ENCODE assay signal across 29 cellular contexts in genomic region chr3:51935886-51936755, GRCh38. TPM values are rescaled to one million over a fixed set of nuclear protein-coding genes. Genes with fewer than 3 reads are reported as not detected.
"Had no signal": no experiment of that assay in that cellular context is flagged by ENCODE, and none has a peak within 500 bp of the region (broad histone marks: within the 10 kb centered on the region; RNA-seq: fewer than 3 reads in every experiment).

No MANE protein-coding gene starts in this region.

- H3K27me3 Mint-ChIP-seq: activated CD8-positive, alpha-beta memory T cell treated with anti-CD3 and anti-CD28 coated beads, Interleukin-2, amount 10 ng/mL, durations not matched to agents 7 days and 5 days; activated CD8-positive, alpha-beta T cell treated with anti-CD3 and anti-CD28 coated beads for 36 hours; natural killer cell treated with Interleukin-12 subunit alpha and Interleukin-12 subunit beta and Interleukin-15 and Interleukin-18, amount 100 ng/mL, for 72 hours had no signal

- DNase-seq: activated CD4-positive, alpha-beta T cell treated with anti-CD3 and anti-CD28 coated beads, Interleukin-2, amount 50 U/mL, for 1 hour; activated CD8-positive, alpha-beta memory T cell treated with anti-CD3 and anti-CD28 coated beads, Interleukin-2, amount 10 ng/mL, durations not matched to agents 7 days and 5 days; activated CD8-positive, alpha-beta T cell treated with anti-CD3 and anti-CD28 coated beads for 36 hours; activated effector memory CD4-positive, alpha-beta T cell treated with anti-CD3 and anti-CD28 coated beads, Interleukin-2, amount 50 U/mL, for 16 hours; activated naive CD4-positive, alpha-beta T cell treated with anti-CD3 and anti-CD28 coated beads for 36 hours; amniotic stem cell; brain microvascular endothelial cell; caudate nucleus; endodermal cell; hippocampal formation; lower lobe of right lung; mesenchymal stem cell; mucosa of descending colon; retina; stimulated activated CD4-positive, alpha-beta T cell treated with anti-CD3 and anti-CD28 coated beads, Interleukin-2, amount 100 ng/mL, for 48 hours; stimulated activated naive CD8-positive, alpha-beta T cell treated with anti-CD3 and anti-CD28 coated beads, Interleukin-15, Interleukin-2, amounts not matched to agents 100 U/mL and 50 U/mL, for 24 hours; T-helper 2 cell had no signal

- H3K27ac ChIP-seq: brain microvascular endothelial cell, lower lobe of right lung, ovary, prostate gland had no signal

- ATAC-seq: activated CD8-positive, alpha-beta memory T cell treated with anti-CD3 and anti-CD28 coated beads, Interleukin-2, amount 10 ng/mL, durations not matched to agents 7 days and 5 days; activated CD8-positive, alpha-beta T cell treated with anti-CD3 and anti-CD28 coated beads for 36 hours; esophagus mucosa; lower lobe of right lung; mucosa of descending colon; natural killer cell treated with Interleukin-12 subunit alpha and Interleukin-12 subunit beta and Interleukin-15 and Interleukin-18, amount 100 ng/mL, for 72 hours; stimulated activated naive CD8-positive, alpha-beta T cell treated with anti-CD3 and anti-CD28 coated beads, Interleukin-15, Interleukin-2, amounts not matched to agents 100 U/mL and 50 U/mL, for 24 hours had no signal

- H3K4me3 Mint-ChIP-seq: activated CD8-positive, alpha-beta memory T cell treated with anti-CD3 and anti-CD28 coated beads, Interleukin-2, amount 10 ng/mL, durations not matched to agents 7 days and 5 days; activated CD8-positive, alpha-beta T cell treated with anti-CD3 and anti-CD28 coated beads for 36 hours; activated naive CD4-positive, alpha-beta T cell treated with anti-CD3 and anti-CD28 coated beads for 36 hours; activated T-helper 1 cell treated with anti-CD3 and anti-CD28 coated beads, Interleukin-12 subunit alpha, Interleukin-12 subunit beta, Interleukin-2, Interleukin-4 antibody, amounts not matched to agents 30 ng/mL and 10 ng/mL and 1 ng/mL, durations not matched to agents 14 hours and 24 hours and 36 hours; endodermal cell; natural killer cell treated with Interleukin-12 subunit alpha and Interleukin-12 subunit beta and Interleukin-15 and Interleukin-18, amount 100 ng/mL, for 72 hours had no signal

- H3K4me3 ChIP-seq: lower lobe of right lung, mucosa of descending colon, ovary, prostate gland had no signal

- H3K27me3 ChIP-seq: brain microvascular endothelial cell, ovary had no signal

- H3K9me3 ChIP-seq: lower lobe of right lung, mucosa of descending colon, ovary, prostate gland had no signal

- H3K36me3 Mint-ChIP-seq: natural killer cell treated with Interleukin-12 subunit alpha and Interleukin-12 subunit beta and Interleukin-15 and Interleukin-18, amount 100 ng/mL, for 72 hours had no signal

- H3K36me3 ChIP-seq: ovary had no signal

- H3K27ac Mint-ChIP-seq: activated CD8-positive, alpha-beta memory T cell treated with anti-CD3 and anti-CD28 coated beads, Interleukin-2, amount 10 ng/mL, durations not matched to agents 7 days and 5 days; activated CD8-positive, alpha-beta T cell treated with anti-CD3 and anti-CD28 coated beads for 36 hours; activated naive CD4-positive, alpha-beta T cell treated with anti-CD3 and anti-CD28 coated beads for 36 hours; activated T-helper 1 cell treated with anti-CD3 and anti-CD28 coated beads, Interleukin-12 subunit alpha, Interleukin-12 subunit beta, Interleukin-2, Interleukin-4 antibody, amounts not matched to agents 30 ng/mL and 10 ng/mL and 1 ng/mL, durations not matched to agents 14 hours and 24 hours and 36 hours; endodermal cell; natural killer cell treated with Interleukin-12 subunit alpha and Interleukin-12 subunit beta and Interleukin-15 and Interleukin-18, amount 100 ng/mL, for 72 hours had no signal

- H3K9me3 Mint-ChIP-seq: activated CD8-positive, alpha-beta T cell treated with anti-CD3 and anti-CD28 coated beads for 36 hours; activated naive CD4-positive, alpha-beta T cell treated with anti-CD3 and anti-CD28 coated beads for 36 hours; activated T-helper 1 cell treated with anti-CD3 and anti-CD28 coated beads, Interleukin-12 subunit alpha, Interleukin-12 subunit beta, Interleukin-2, Interleukin-4 antibody, amounts not matched to agents 30 ng/mL and 10 ng/mL and 1 ng/mL, durations not matched to agents 14 hours and 24 hours and 36 hours; endodermal cell; natural killer cell treated with Interleukin-12 subunit alpha and Interleukin-12 subunit beta and Interleukin-15 and Interleukin-18, amount 100 ng/mL, for 72 hours had no signal

RNA-seq across cellular contexts. Expression of gene GPR62, which starts 19.1 kb away (rescaled TPM):
- total RNA-seq: activated CD8-positive, alpha-beta memory T cell treated with anti-CD3 and anti-CD28 coated beads, Interleukin-2, amount 10 ng/mL, durations not matched to agents 7 days and 5 days; activated CD8-positive, alpha-beta T cell treated with anti-CD3 and anti-CD28 coated beads for 36 hours; activated naive CD4-positive, alpha-beta T cell treated with anti-CD3 and anti-CD28 coated beads for 36 hours; activated T-helper 1 cell treated with anti-CD3 and anti-CD28 coated beads, Interleukin-12 subunit alpha, Interleukin-12 subunit beta, Interleukin-2, Interleukin-4 antibody, amounts not matched to agents 30 ng/mL and 10 ng/mL and 1 ng/mL, durations not matched to agents 14 hours and 24 hours and 36 hours; astrocyte; esophagus mucosa; kidney epithelial cell; left lobe of liver; lower lobe of right lung; myocyte; natural killer cell treated with Interleukin-12 subunit alpha and Interleukin-12 subunit beta and Interleukin-15 and Interleukin-18, amount 100 ng/mL, for 72 hours; urinary bladder had no signal

RNA-seq across cellular contexts. Expression of gene IQCF1, which starts 33.0 kb away (rescaled TPM):
- total RNA-seq: activated CD8-positive, alpha-beta memory T cell treated with anti-CD3 and anti-CD28 coated beads, Interleukin-2, amount 10 ng/mL, durations not matched to agents 7 days and 5 days; activated CD8-positive, alpha-beta T cell treated with anti-CD3 and anti-CD28 coated beads for 36 hours; activated naive CD4-positive, alpha-beta T cell treated with anti-CD3 and anti-CD28 coated beads for 36 hours; activated T-helper 1 cell treated with anti-CD3 and anti-CD28 coated beads, Interleukin-12 subunit alpha, Interleukin-12 subunit beta, Interleukin-2, Interleukin-4 antibody, amounts not matched to agents 30 ng/mL and 10 ng/mL and 1 ng/mL, durations not matched to agents 14 hours and 24 hours and 36 hours; astrocyte; esophagus mucosa; kidney epithelial cell; left lobe of liver; lower lobe of right lung; mucosa of descending colon; myocyte; natural killer cell treated with Interleukin-12 subunit alpha and Interleukin-12 subunit beta and Interleukin-15 and Interleukin-18, amount 100 ng/mL, for 72 hours; subcutaneous adipose tissue; urinary bladder had no signal
- polyA plus RNA-seq: ovary, thymus, urinary bladder had no signal
